In genomic region chr15:52121896-52122295, GRCh38 we compare ENCODE assay signal across 31 cellular contexts. TPM values are rescaled to one million over a fixed set of nuclear protein-coding genes. Genes with fewer than 3 reads are reported as not detected.
"Had no signal": no experiment of that assay in that cellular context is flagged by ENCODE, and none has a peak within 500 bp of the region (broad histone marks: within the 10 kb centered on the region; RNA-seq: fewer than 3 reads in every experiment).

No MANE protein-coding gene starts in this region.

- H3K36me3 ChIP-seq: left ventricle myocardium inferior, neutrophil, tibial nerve had no signal

- H3K4me1 Mint-ChIP-seq: activated CD4-positive, alpha-beta T cell treated with anti-CD3 and anti-CD28 coated beads, Interleukin-2, amount 10 ng/mL, durations not matched to agents 24 days and 14 days; activated naive CD4-positive, alpha-beta T cell treated with anti-CD3 and anti-CD28 coated beads, Interleukin-2, amount 50 U/mL, for 24 hours; immature natural killer cell; stimulated activated memory B cell treated with anti-CD40 and anti-IgM and Interleukin-4, amounts not matched to agents 10 μg/mL and 1 μg/mL and 100 μg/mL, for 72 hours had no signal

- H3K27me3 ChIP-seq: dorsolateral prefrontal cortex, esophagus squamous epithelium, foreskin keratinocyte, pancreas, right atrium auricular region, stomach, suprapubic skin, tibial nerve had no signal

- DNase-seq: activated CD4-positive, alpha-beta memory T cell treated with anti-CD3 and anti-CD28 coated beads, Interleukin-2, amount 10 ng/mL, durations not matched to agents 7 days and 5 days; activated CD4-positive, alpha-beta T cell treated with anti-CD3 and anti-CD28 coated beads, Interleukin-2, amount 10 ng/mL, durations not matched to agents 24 days and 14 days; activated CD8-positive, alpha-beta memory T cell treated with anti-CD3 and anti-CD28 coated beads, Interleukin-2, amount 10 ng/mL, durations not matched to agents 7 days and 5 days; activated gamma-delta T cell treated with Interleukin-2 at 50 U/mL for 16 hours; activated T-cell treated with anti-CD3 and anti-CD28 coated beads for 4 hours; anterior cingulate cortex; central memory CD4-positive, alpha-beta T cell; dorsolateral prefrontal cortex; effector memory CD8-positive, alpha-beta T cell; esophagus squamous epithelium; foreskin keratinocyte; immature natural killer cell; left ventricle myocardium inferior; mammary epithelial cell; pancreas; psoas muscle; small intestine; stimulated activated CD4-positive, alpha-beta T cell treated with anti-CD3 and anti-CD28 coated beads, Interleukin-2, amount 100 ng/mL, for 24 hours; stomach had no signal

- H3K4me3 Mint-ChIP-seq: activated CD4-positive, alpha-beta memory T cell treated with anti-CD3 and anti-CD28 coated beads, Interleukin-2, amount 10 ng/mL, durations not matched to agents 7 days and 5 days; activated CD4-positive, alpha-beta T cell treated with anti-CD3 and anti-CD28 coated beads, Interleukin-2, amount 10 ng/mL, durations not matched to agents 24 days and 14 days; activated CD8-positive, alpha-beta memory T cell treated with anti-CD3 and anti-CD28 coated beads, Interleukin-2, amount 10 ng/mL, durations not matched to agents 7 days and 5 days; activated naive CD4-positive, alpha-beta T cell treated with anti-CD3 and anti-CD28 coated beads, Interleukin-2, amount 50 U/mL, for 24 hours; activated T-helper 1 cell treated with anti-CD3 and anti-CD28 coated beads, Interleukin-12 subunit alpha, Interleukin-12 subunit beta, Interleukin-2, Interleukin-4 antibody, amounts not matched to agents 30 ng/mL and 10 ng/mL and 1 ng/mL, durations not matched to agents 14 hours and 24 hours and 36 hours; brain; effector memory CD8-positive, alpha-beta T cell; immature natural killer cell; nephron; stimulated activated memory B cell treated with anti-CD40 and anti-IgM and Interleukin-4, amounts not matched to agents 10 μg/mL and 1 μg/mL and 100 μg/mL, for 72 hours had no signal

- H3K27me3 Mint-ChIP-seq: activated CD4-positive, alpha-beta memory T cell treated with anti-CD3 and anti-CD28 coated beads, Interleukin-2, amount 10 ng/mL, durations not matched to agents 7 days and 5 days; activated CD4-positive, alpha-beta T cell treated with anti-CD3 and anti-CD28 coated beads, Interleukin-2, amount 10 ng/mL, durations not matched to agents 24 days and 14 days; activated CD8-positive, alpha-beta memory T cell treated with anti-CD3 and anti-CD28 coated beads, Interleukin-2, amount 10 ng/mL, durations not matched to agents 7 days and 5 days; activated naive CD4-positive, alpha-beta T cell treated with anti-CD3 and anti-CD28 coated beads, Interleukin-2, amount 50 U/mL, for 24 hours; brain; effector memory CD8-positive, alpha-beta T cell; stimulated activated memory B cell treated with anti-CD40 and anti-IgM and Interleukin-4, amounts not matched to agents 10 μg/mL and 1 μg/mL and 100 μg/mL, for 72 hours had no signal

- H3K9me3 ChIP-seq: esophagus squamous epithelium, left ventricle myocardium inferior, neutrophil, pancreas, psoas muscle, right atrium auricular region, stomach, suprapubic skin, tibial nerve had no signal

- ATAC-seq: activated CD8-positive, alpha-beta memory T cell treated with anti-CD3 and anti-CD28 coated beads, Interleukin-2, amount 10 ng/mL, durations not matched to agents 7 days and 5 days; effector memory CD8-positive, alpha-beta T cell; foreskin keratinocyte; pancreas; psoas muscle; stimulated activated memory B cell treated with anti-CD40 and anti-IgM and Interleukin-4, amounts not matched to agents 10 μg/mL and 1 μg/mL and 100 μg/mL, for 72 hours had no signal

- H3K4me3 ChIP-seq: dorsolateral prefrontal cortex, esophagus squamous epithelium, left ventricle myocardium inferior, pancreas, psoas muscle, right atrium auricular region, stomach, suprapubic skin, tibial nerve had no signal

- H3K36me3 Mint-ChIP-seq: activated CD8-positive, alpha-beta memory T cell treated with anti-CD3 and anti-CD28 coated beads, Interleukin-2, amount 10 ng/mL, durations not matched to agents 7 days and 5 days had no signal

- H3K27ac Mint-ChIP-seq: activated CD4-positive, alpha-beta memory T cell treated with anti-CD3 and anti-CD28 coated beads, Interleukin-2, amount 10 ng/mL, durations not matched to agents 7 days and 5 days; activated CD4-positive, alpha-beta T cell treated with anti-CD3 and anti-CD28 coated beads, Interleukin-2, amount 10 ng/mL, durations not matched to agents 24 days and 14 days; activated CD8-positive, alpha-beta memory T cell treated with anti-CD3 and anti-CD28 coated beads, Interleukin-2, amount 10 ng/mL, durations not matched to agents 7 days and 5 days; activated naive CD4-positive, alpha-beta T cell treated with anti-CD3 and anti-CD28 coated beads, Interleukin-2, amount 50 U/mL, for 24 hours; activated T-helper 1 cell treated with anti-CD3 and anti-CD28 coated beads, Interleukin-12 subunit alpha, Interleukin-12 subunit beta, Interleukin-2, Interleukin-4 antibody, amounts not matched to agents 30 ng/mL and 10 ng/mL and 1 ng/mL, durations not matched to agents 14 hours and 24 hours and 36 hours; brain; effector memory CD8-positive, alpha-beta T cell; immature natural killer cell; nephron; stimulated activated memory B cell treated with anti-CD40 and anti-IgM and Interleukin-4, amounts not matched to agents 10 μg/mL and 1 μg/mL and 100 μg/mL, for 72 hours had no signal

- H3K4me1 ChIP-seq: left ventricle myocardium inferior, psoas muscle, right atrium auricular region, stomach, suprapubic skin, tibial nerve had no signal

- H3K9me3 Mint-ChIP-seq: activated CD4-positive, alpha-beta memory T cell treated with anti-CD3 and anti-CD28 coated beads, Interleukin-2, amount 10 ng/mL, durations not matched to agents 7 days and 5 days; activated CD4-positive, alpha-beta T cell treated with anti-CD3 and anti-CD28 coated beads, Interleukin-2, amount 10 ng/mL, durations not matched to agents 24 days and 14 days; activated naive CD4-positive, alpha-beta T cell treated with anti-CD3 and anti-CD28 coated beads, Interleukin-2, amount 50 U/mL, for 24 hours; activated T-helper 1 cell treated with anti-CD3 and anti-CD28 coated beads, Interleukin-12 subunit alpha, Interleukin-12 subunit beta, Interleukin-2, Interleukin-4 antibody, amounts not matched to agents 30 ng/mL and 10 ng/mL and 1 ng/mL, durations not matched to agents 14 hours and 24 hours and 36 hours; brain; effector memory CD8-positive, alpha-beta T cell; immature natural killer cell; nephron; stimulated activated memory B cell treated with anti-CD40 and anti-IgM and Interleukin-4, amounts not matched to agents 10 μg/mL and 1 μg/mL and 100 μg/mL, for 72 hours had no signal

RNA-seq across cellular contexts. Expression of gene BCL2L10, which starts 9.3 kb away (rescaled TPM):
- total RNA-seq: activated CD4-positive, alpha-beta memory T cell treated with anti-CD3 and anti-CD28 coated beads, Interleukin-2, amount 10 ng/mL, durations not matched to agents 7 days and 5 days; activated CD4-positive, alpha-beta T cell treated with anti-CD3 and anti-CD28 coated beads, Interleukin-2, amount 10 ng/mL, durations not matched to agents 24 days and 14 days; activated CD8-positive, alpha-beta memory T cell treated with anti-CD3 and anti-CD28 coated beads, Interleukin-2, amount 10 ng/mL, durations not matched to agents 7 days and 5 days; activated T-helper 1 cell treated with anti-CD3 and anti-CD28 coated beads, Interleukin-12 subunit alpha, Interleukin-12 subunit beta, Interleukin-2, Interleukin-4 antibody, amounts not matched to agents 30 ng/mL and 10 ng/mL and 1 ng/mL, durations not matched to agents 14 hours and 24 hours and 36 hours; glomerular endothelial cell; kidney epithelial cell; left ventricle myocardium inferior; psoas muscle; tibial nerve; urinary bladder had no signal
